1 cellular context compared by ENCODE assay signal in the genomic region with DNA sequence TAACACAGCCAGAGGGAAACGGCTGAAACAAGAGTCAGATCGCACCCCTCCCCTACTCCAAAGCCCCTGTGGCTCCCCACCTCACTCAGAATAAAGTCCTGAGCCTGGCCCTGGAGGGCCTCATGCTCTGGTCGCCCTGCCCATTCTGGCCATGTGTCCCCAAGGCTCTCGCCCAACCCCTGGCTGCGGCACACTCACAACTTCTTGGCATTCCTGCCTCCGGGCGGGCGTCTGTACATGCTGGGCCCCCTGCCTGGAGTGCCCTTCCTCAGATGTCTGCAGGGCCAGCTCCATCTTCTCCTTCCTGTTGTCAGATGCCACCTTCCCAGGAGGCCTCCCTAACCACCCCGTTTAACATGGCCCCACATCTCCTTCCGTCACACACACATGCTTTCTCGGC.
TF ChIP-seq lines count a peak whose summit lies in the region.

No MANE protein-coding gene starts in this region.

TF ChIP-seq in K562, 482 proteins besides CTCF, POLR2A, EP300 and RAD21:
- TF ChIP-seq RBFOX2 (IDR thresholded peaks at IDR 0.05; ENCODE audit: low read depth, low read length) = 0 out of 2 replicates have a peak, but pooled peaks have one; percentile 30
- no peak for TF ChIP-seq POLR2AphosphoS5 (IDR thresholded peaks at IDR 0.05; ENCODE audit: control insufficient read depth, insufficient read depth, low read depth, low read length)
